In genomic region chr1:8720347-8720746, GRCh38 we compare ENCODE assay signal across 1 cellular context.
TF ChIP-seq lines count a peak whose summit lies in the region.

No MANE protein-coding gene starts in this region.

TF ChIP-seq in IMR-90, 13 proteins besides CTCF, POLR2A, EP300 and RAD21 (continued from another document):
- TF ChIP-seq NFE2L2 (IDR thresholded peaks at IDR 0.05; ENCODE audit: low read depth, low read length) (no peak), CEBPB (IDR thresholded peaks at IDR 0.05; ENCODE audit: low read depth, low read length) (no peak), CHD1 (IDR thresholded peaks at IDR 0.05; ENCODE audit: low read depth, low read length) (no peak), RCOR1 (IDR thresholded peaks at IDR 0.05; ENCODE audit: insufficient replicate concordance, low read length) (no peak), MXI1 (IDR thresholded peaks at IDR 0.05; ENCODE audit: borderline replicate concordance, low read depth, low read length) (no peak), MAFK (IDR thresholded peaks at IDR 0.05; ENCODE audit: low read depth, low read length) (no peak), RFX5 (IDR thresholded peaks at IDR 0.05; ENCODE audit: low read depth, low read length) (no peak)
- TF ChIP-seq, protein P1, sequence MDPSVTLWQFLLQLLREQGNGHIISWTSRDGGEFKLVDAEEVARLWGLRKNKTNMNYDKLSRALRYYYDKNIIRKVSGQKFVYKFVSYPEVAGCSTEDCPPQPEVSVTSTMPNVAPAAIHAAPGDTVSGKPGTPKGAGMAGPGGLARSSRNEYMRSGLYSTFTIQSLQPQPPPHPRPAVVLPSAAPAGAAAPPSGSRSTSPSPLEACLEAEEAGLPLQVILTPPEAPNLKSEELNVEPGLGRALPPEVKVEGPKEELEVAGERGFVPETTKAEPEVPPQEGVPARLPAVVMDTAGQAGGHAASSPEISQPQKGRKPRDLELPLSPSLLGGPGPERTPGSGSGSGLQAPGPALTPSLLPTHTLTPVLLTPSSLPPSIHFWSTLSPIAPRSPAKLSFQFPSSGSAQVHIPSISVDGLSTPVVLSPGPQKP (IDR thresholded peaks at IDR 0.05; ENCODE audit: borderline replicate concordance, low read depth, low read length) = no peak
